13 cellular contexts compared by ENCODE assay signal in the genomic region with DNA sequence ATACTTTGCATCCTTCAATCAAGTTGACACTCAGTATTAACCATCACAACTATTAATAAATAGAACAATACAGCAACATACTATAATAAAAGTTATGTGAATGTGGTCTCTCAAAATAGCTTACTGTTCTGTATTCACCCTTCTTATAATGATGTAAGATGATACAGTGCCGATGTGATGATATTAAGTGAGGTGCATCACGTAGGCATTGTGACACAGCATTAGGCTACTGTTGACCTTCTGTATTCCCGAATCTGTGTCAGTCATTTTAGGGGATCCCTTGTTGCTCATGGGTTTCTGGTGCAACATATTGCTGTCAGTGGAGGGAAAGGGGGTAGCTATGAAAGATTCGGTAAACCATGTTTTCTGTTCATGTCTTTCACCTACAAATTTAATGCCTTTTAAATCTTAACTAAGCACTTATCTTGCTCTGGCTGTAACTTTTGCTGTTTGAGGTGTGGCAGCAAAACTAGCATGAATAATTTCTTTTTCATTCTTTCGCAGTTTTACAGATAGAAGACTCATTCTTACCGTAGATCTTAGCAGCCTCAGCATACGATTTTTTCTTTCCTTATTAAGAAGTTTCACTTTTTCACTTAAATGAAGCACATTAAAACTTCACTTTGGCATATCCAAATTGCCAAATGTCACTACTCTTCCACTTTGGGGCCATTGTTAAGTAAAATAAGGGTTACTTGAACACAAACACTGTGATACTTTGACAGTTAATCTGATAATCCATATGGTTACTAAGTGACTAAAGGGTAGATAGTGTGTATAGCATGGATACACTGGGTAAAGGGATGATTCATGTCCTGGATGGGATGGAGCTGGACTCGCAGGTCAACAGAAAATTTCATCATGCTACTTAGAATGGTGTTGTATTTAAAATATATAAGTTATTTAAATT. TPM values are rescaled to one million over a fixed set of nuclear protein-coding genes. Genes with fewer than 3 reads are reported as not detected.
DNase-seq lines count a peak whose midpoint lies in the region; ATAC-seq and TF ChIP-seq lines count a peak whose summit lies in the region.
"Had no signal": no experiment of that assay in that cellular context is flagged by ENCODE, and none has a peak within 500 bp of the region (broad histone marks: within the 10 kb centered on the region; RNA-seq: fewer than 3 reads in every experiment).

No MANE protein-coding gene starts in this region.

- DNase-seq in HCT116 (ENCODE audit: low read depth, low spot score) (no peak), adipocyte (ENCODE audit: low read depth) (peak; percentile 39), foreskin keratinocyte (peak; percentile 18 to 56), aorta (no peak), NCI-H2081 treated with DMSO at 0.1 percent for 48 hours (lab: John Stamatoyannopoulos, UW) (no peak)
- no peak for DNase-seq in activated effector memory CD4-positive, alpha-beta T cell treated with anti-CD3 and anti-CD28 coated beads, Interleukin-2, amount 50 U/mL, for 16 hours
- DNase-seq: KBM-7, NCI-H2029 had no signal

- TF ChIP-seq POLR2A in HCT116 (IDR thresholded peaks at IDR 0.05; ENCODE audit: borderline replicate concordance, extremely low read depth, insufficient read depth, insufficient read length), result no peak

- H4K20me1 ChIP-seq in HCT116 (ENCODE audit: insufficient read depth), result peaks cover 16% of the 10 kb centered on the region

- TF ChIP-seq RAD21 in HCT116 (IDR thresholded peaks at IDR 0.05; ENCODE audit: low read depth), result no peak

- intact Hi-C loops in HCT116 (cut with micrococcal nuclease), result no loop called here
- intact Hi-C loops in aorta (cut with DNase I), result no loop called here

- H3K4me2 ChIP-seq in HCT116 (ENCODE audit: low read length), result no peak overlapping the region

- H3K36me3 ChIP-seq in ACC112 (ENCODE audit: insufficient read depth, low read length), result no peaks in the 10 kb centered on the region
- H3K36me3 ChIP-seq in HCT116 (ENCODE audit: control insufficient read depth in 1 of 2, insufficient read depth in 2 of 2, low read length in 2 of 2), result peaks cover 0 to 8% of the 10 kb centered on the region in 2 experiments; a peak in 2 of 4 replicates
- H3K36me3 ChIP-seq in adipocyte (ENCODE audit: control insufficient read depth, insufficient read depth, low read length, severe bottlenecking), result peaks cover 8% of the 10 kb centered on the region
- H3K36me3 ChIP-seq in aorta (ENCODE audit: control insufficient read depth in 1 of 2, insufficient read depth in 2 of 2, low read length in 1 of 2), result no peaks in the 10 kb centered on the region
- H3K36me3 ChIP-seq: HAP-1 had no signal

- H2AFZ ChIP-seq in ACC112 (ENCODE audit: low read length, unreplicated experiment) (no peak overlapping the region), HCT116 (ENCODE audit: low read depth, low read length, poor library complexity, severe bottlenecking) (no peak overlapping the region)

- no peaks in the 10 kb centered on the region for H3K9me2 ChIP-seq in HCT116 (ENCODE audit: insufficient read depth)

- POLR2A ChIA-PET in HCT116 (lab: Charles Lee), result no interaction called here

- TF ChIP-seq CTCF in HCT116 (IDR thresholded peaks at IDR 0.05 in 2 of 3, conservative IDR thresholded peaks at IDR 0.05 in 1 of 3; ENCODE audit: borderline replicate concordance in 1 of 3, insufficient read depth in 1 of 3, low read depth in 2 of 3, low read length in 2 of 3) (no peak), foreskin keratinocyte (conservative IDR thresholded peaks at IDR 0.05) (no peak)

- RAD21 ChIA-PET in HCT116 (lab: Charles Lee; ENCODE audit: low non-redundant PET in 1 of 2, low total read pairs in 2 of 2, uncharacterized antibody in 2 of 2, unreplicated experiment in 2 of 2), result no interaction called here

- no TSS peak for BruUV-seq in HCT116 (replicated peaks; lab: Mats Ljungman, UMichigan)

- H3K27me3 ChIP-seq in ACC112 (ENCODE audit: insufficient read depth, low read length) (no peaks in the 10 kb centered on the region), HCT116 (ENCODE audit: insufficient read depth, low read length) (no peaks in the 10 kb centered on the region), adipocyte (replicated peaks; ENCODE audit: control insufficient read depth, insufficient read depth, low read length) (no peaks in the 10 kb centered on the region), foreskin keratinocyte (no peaks in the 10 kb centered on the region), aorta (ENCODE audit: control insufficient read depth in 1 of 2, insufficient read depth in 2 of 2, low read length in 1 of 2) (no peaks in the 10 kb centered on the region)
- H3K27me3 ChIP-seq: esophagus muscularis mucosa had no signal

- H3K9me3 ChIP-seq in HCT116 (ENCODE audit: control insufficient read depth in 1 of 2, insufficient read depth in 1 of 2, low read depth in 1 of 2, low read length in 2 of 2) (no peaks in the 10 kb centered on the region), adipocyte (ENCODE audit: control insufficient read depth, low read length) (no peaks in the 10 kb centered on the region), aorta (ENCODE audit: control insufficient read depth, low read length) (no peaks in the 10 kb centered on the region)
- H3K9me3 ChIP-seq: esophagus muscularis mucosa, HAP-1 had no signal

- 83 to 88% methylated on average over 8 of the region's 8 CpGs for WGBS in aorta, 2 donors

- H3K9ac ChIP-seq in HCT116 (ENCODE audit: low read length) (no peak overlapping the region), adipocyte (ENCODE audit: low read length) (no peak overlapping the region)

- no peak; the same call in 1 of the 2 replicates for ATAC-seq in HCT116
- peak; percentile 46 for ATAC-seq in foreskin keratinocyte
- ATAC-seq in HG03439 (IDR thresholded peaks at IDR 0.05; ENCODE audit: unreplicated experiment), result no peak
- ATAC-seq in aorta (ENCODE audit: low FRiP score), result no peak
- ATAC-seq: left lobe of liver had no signal

- CTCF ChIA-PET in HCT116 (lab: Charles Lee), result no interaction called here

- peaks cover 7% of the 10 kb centered on the region for H3K4me1 ChIP-seq in ACC112 (ENCODE audit: control insufficient read depth, insufficient read depth, low read length, unreplicated experiment)
- H3K4me1 ChIP-seq in HCT116 (ENCODE audit: control insufficient read depth in 1 of 2, insufficient read depth in 2 of 2, low read length in 2 of 2), result peaks cover 8 to 82% of the 10 kb centered on the region in 2 experiments
- H3K4me1 ChIP-seq in adipocyte (ENCODE audit: control insufficient read depth, insufficient read depth, low read length), result no peaks in the 10 kb centered on the region
- peaks cover 29% of the 10 kb centered on the region for H3K4me1 ChIP-seq in foreskin keratinocyte
- peaks cover 0 to 3% of the 10 kb centered on the region in 2 donors for H3K4me1 ChIP-seq in aorta (ENCODE audit: control insufficient read depth in 1 of 2, insufficient read depth in 2 of 2, low read length in 2 of 2)

- H3K27ac ChIP-seq in ACC112 (ENCODE audit: low read depth, low read length) (peak overlapping the region; percentile 31), HCT116 (ENCODE audit: low read depth, low read length) (no peak overlapping the region), foreskin keratinocyte (peak overlapping the region; percentile 11), aorta (ENCODE audit: low read depth in 1 of 2, low read length in 2 of 2) (no peak overlapping the region)
- H3K27ac ChIP-seq: esophagus muscularis mucosa had no signal

- H3K79me2 ChIP-seq in ACC112 (ENCODE audit: control insufficient read depth, insufficient read depth, low read length, unreplicated experiment), result peaks cover 84% of the 10 kb centered on the region
- peaks cover 100% of the 10 kb centered on the region for H3K79me2 ChIP-seq in HCT116 (ENCODE audit: insufficient read depth, low read length)

- no peak overlapping the region for H3K4me3 ChIP-seq in ACC112 (ENCODE audit: low read depth, low read length)
- no peak overlapping the region for H3K4me3 ChIP-seq in HCT116 (replicated peaks in 1 of 2; ENCODE audit: low read depth in 1 of 2, low read length in 2 of 2)
- H3K4me3 ChIP-seq in adipocyte (ENCODE audit: low read length), result no peak overlapping the region
- H3K4me3 ChIP-seq in aorta (ENCODE audit: low read length in 2 of 2), result no peak overlapping the region
- H3K4me3 ChIP-seq: esophagus muscularis mucosa, HAP-1 had no signal

TF ChIP-seq in HCT116, 20 proteins besides CTCF, POLR2A, EP300 and RAD21:
- no peak; the same call in 1 of the 2 replicates for TF ChIP-seq SP1 (IDR thresholded peaks at IDR 0.05; ENCODE audit: low read depth)
- TF ChIP-seq ZNF274 (IDR thresholded peaks at IDR 0.05; ENCODE audit: low read depth, low read length), result no peak
- no peak for TF ChIP-seq ELF1 (IDR thresholded peaks at IDR 0.05; ENCODE audit: borderline replicate concordance, low read depth)
- no peak for TF ChIP-seq CBX3 (IDR thresholded peaks at IDR 0.05; ENCODE audit: low read depth)
- 0 out of 2 replicates have a peak, but pooled peaks have one; percentile 10 for TF ChIP-seq POLR2AphosphoS5 (IDR thresholded peaks at IDR 0.05; ENCODE audit: low read depth, low read length)
- TF ChIP-seq EZH2phosphoT487 (IDR thresholded peaks at IDR 0.05; ENCODE audit: borderline replicate concordance), result no peak
- TF ChIP-seq TCF7L2 (IDR thresholded peaks at IDR 0.05; ENCODE audit: borderline replicate concordance, extremely low read depth, insufficient read depth, insufficient read length), result no peak

RNA-seq across cellular contexts. Expression of gene NFAT5, which starts 29.6 kb away (rescaled TPM):
- total RNA-seq in HCT116 (2021; ENCODE audit: unreplicated experiment) (67.4 TPM), foreskin keratinocyte (25.4 and 25.5 TPM in 2 replicates), aorta (10 to 100 TPM; 67.8 to 94.6 TPM)
- polyA plus RNA-seq in HCT116 (2012), result 14.4 and 17.5 TPM in 2 replicates
- polyA plus RNA-seq in foreskin keratinocyte (1.2 and 1.3 TPM in 2 replicates), aorta (1 to 10 TPM; 2.1 to 5.1 TPM)

Comparison
In these comparisons a context has a peak if more than half of its experiments do, and no peak if none do; other contexts are left out.
1. H3K27ac ChIP-seq: peak in ACC112 (single experiment) and foreskin keratinocyte (single experiment); none in HCT116 (single experiment) and aorta (0 of 2).
2. DNase-seq: peak in adipocyte (single experiment) and foreskin keratinocyte (2 of 2); none in HCT116 (single experiment), aorta (0 of 2), activated effector memory CD4-positive, alpha-beta T cell treated with anti-CD3 and anti-CD28 coated beads, Interleukin-2, amount 50 U/mL, for 16 hours (single experiment) and NCI-H2081 treated with DMSO at 0.1 percent for 48 hours (single experiment).